Comparison of ENCODE assay signal across 19 cellular contexts in the genomic region with DNA sequence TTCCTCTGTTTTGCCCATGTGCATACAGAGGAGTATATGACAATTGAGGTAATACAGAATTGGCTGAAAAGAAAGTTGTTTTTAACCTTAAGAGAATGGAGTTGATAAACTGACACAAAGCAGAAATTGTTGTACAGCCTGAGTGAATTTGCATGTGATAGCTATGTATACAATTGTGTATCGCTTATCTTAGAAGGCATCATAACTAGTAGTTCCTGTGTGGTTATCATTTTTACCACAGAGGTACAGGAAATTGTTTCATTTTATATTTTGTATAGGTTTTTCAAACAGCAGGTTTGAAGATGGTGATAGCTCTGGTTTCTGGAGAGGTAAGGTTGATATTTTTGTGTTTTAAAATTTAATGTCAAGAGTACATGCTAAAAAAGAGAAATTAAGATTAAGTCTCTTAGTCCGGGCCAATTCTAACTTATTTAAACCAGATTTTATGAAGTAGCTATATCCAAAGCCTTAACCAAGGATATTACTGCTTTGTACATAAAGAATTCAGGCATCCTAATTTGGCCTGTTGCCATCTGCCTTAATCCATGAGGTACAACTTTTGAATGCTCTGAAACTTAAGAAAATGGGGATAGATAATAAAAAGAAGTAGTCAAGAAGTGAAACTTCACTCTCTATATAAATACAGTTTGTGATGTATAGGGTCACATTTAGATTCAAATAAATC. TPM values are rescaled to one million over a fixed set of nuclear protein-coding genes. Genes with fewer than 3 reads are reported as not detected.
DNase-seq lines count a peak whose midpoint lies in the region; ATAC-seq, FAIRE-seq and TF ChIP-seq lines count a peak whose summit lies in the region.
"Had no signal": no experiment of that assay in that cellular context is flagged by ENCODE, and none has a peak within 500 bp of the region (broad histone marks: within the 10 kb centered on the region; RNA-seq: fewer than 3 reads in every experiment).

No MANE protein-coding gene starts in this region.

- H3K4me3 Mint-ChIP-seq in activated CD8-positive, alpha-beta T cell treated with anti-CD3 and anti-CD28 coated beads for 36 hours, result no peak overlapping the region
- H3K4me3 Mint-ChIP-seq: stimulated activated naive B cell treated with anti-CD40 and anti-IgM and Interleukin-4, amounts not matched to agents 10 μg/mL and 1 μg/mL and 100 μg/mL, for 72 hours had no signal

- H3K4me1 Mint-ChIP-seq in activated CD8-positive, alpha-beta T cell treated with anti-CD3 and anti-CD28 coated beads for 36 hours (ENCODE audit: low read depth), result peaks cover 12% of the 10 kb centered on the region
- H3K4me1 Mint-ChIP-seq: stimulated activated naive B cell treated with anti-CD40 and anti-IgM and Interleukin-4, amounts not matched to agents 10 μg/mL and 1 μg/mL and 100 μg/mL, for 72 hours had no signal

- no peak for TF ChIP-seq POLR2A in GM12892 (IDR thresholded peaks at IDR 0.05; ENCODE audit: low read depth, low read length)

- POLR2A ChIA-PET in activated CD8-positive, alpha-beta T cell treated with anti-CD3 and anti-CD28 coated beads for 36 hours (lab: Charles Lee), result no interaction called here

- peak; percentile 3 for DNase-seq in GM12865 (ENCODE audit: low read depth)
- DNase-seq in activated CD8-positive, alpha-beta T cell treated with anti-CD3 and anti-CD28 coated beads for 36 hours, result no peak
- no peak for DNase-seq in GM12892 (ENCODE audit: insufficient read length)
- no peak for DNase-seq in effector CD8-positive, alpha-beta T cell (lab: John Stamatoyannopoulos, UW)
- no peak for DNase-seq in DMS 273 (lab: John Stamatoyannopoulos, UW; ENCODE audit: unreplicated experiment)
- no peak for DNase-seq in HPDE6-E6E7 (ENCODE audit: extremely low spot score)
- DNase-seq: mesendoderm; NCI-H1092; right cardiac atrium; SHP77; stimulated activated naive B cell treated with anti-CD40 and anti-IgM and Interleukin-4, amounts not matched to agents 10 μg/mL and 1 μg/mL and 100 μg/mL, for 72 hours had no signal

- TF ChIP-seq CTCF in GM12865 (IDR thresholded peaks at IDR 0.05; ENCODE audit: insufficient read depth, low read depth, low read length, missing control alignments), result no peak
- TF ChIP-seq CTCF in activated CD8-positive, alpha-beta T cell treated with anti-CD3 and anti-CD28 coated beads for 36 hours (IDR thresholded peaks at IDR 0.05), result no peak

- ATAC-seq in GM18867 (IDR thresholded peaks at IDR 0.05; ENCODE audit: unreplicated experiment) (peak; percentile 71), HG03139 (IDR thresholded peaks at IDR 0.05; ENCODE audit: unreplicated experiment) (peak; percentile 85)
- peak; percentile 65 for ATAC-seq in activated CD8-positive, alpha-beta T cell treated with anti-CD3 and anti-CD28 coated beads for 36 hours
- ATAC-seq: HepG2; right cardiac atrium; stimulated activated naive B cell treated with anti-CD40 and anti-IgM and Interleukin-4, amounts not matched to agents 10 μg/mL and 1 μg/mL and 100 μg/mL, for 72 hours had no signal

- no peak overlapping the region for H3K27ac Mint-ChIP-seq in activated CD8-positive, alpha-beta T cell treated with anti-CD3 and anti-CD28 coated beads for 36 hours
- H3K27ac Mint-ChIP-seq: stimulated activated naive B cell treated with anti-CD40 and anti-IgM and Interleukin-4, amounts not matched to agents 10 μg/mL and 1 μg/mL and 100 μg/mL, for 72 hours had no signal

- no peak overlapping the region for H3K4me3 ChIP-seq in GM12865 (ENCODE audit: low read depth, low read length)

- peaks cover 11% of the 10 kb centered on the region for H3K27me3 Mint-ChIP-seq in activated CD8-positive, alpha-beta T cell treated with anti-CD3 and anti-CD28 coated beads for 36 hours

- CTCF ChIA-PET in activated CD8-positive, alpha-beta T cell treated with anti-CD3 and anti-CD28 coated beads for 36 hours (lab: Charles Lee), result no interaction called here

- intact Hi-C loops in activated CD8-positive, alpha-beta T cell treated with anti-CD3 and anti-CD28 coated beads for 36 hours (cut with micrococcal nuclease), result no loop called here

- FAIRE-seq in GM12892 (lab: Jason Lieb, UNC), result no peak
- FAIRE-seq: GM12891, H54, HepG2, islet of Langerhans had no signal

- no peaks in the 10 kb centered on the region for H3K9me3 Mint-ChIP-seq in activated CD8-positive, alpha-beta T cell treated with anti-CD3 and anti-CD28 coated beads for 36 hours

- H3K36me3 Mint-ChIP-seq in activated CD8-positive, alpha-beta T cell treated with anti-CD3 and anti-CD28 coated beads for 36 hours (ENCODE audit: low read depth), result no peaks in the 10 kb centered on the region
- H3K36me3 Mint-ChIP-seq: stimulated activated naive B cell treated with anti-CD40 and anti-IgM and Interleukin-4, amounts not matched to agents 10 μg/mL and 1 μg/mL and 100 μg/mL, for 72 hours had no signal

RNA-seq across cellular contexts. Expression of gene DDX4, which starts 26.0 kb away (rescaled TPM):
- total RNA-seq in activated CD8-positive, alpha-beta T cell treated with anti-CD3 and anti-CD28 coated beads for 36 hours, result not detected
- not detected for polyA plus RNA-seq in GM12892 (2012; ENCODE audit: missing spikeins)
- total RNA-seq: chondrocyte, HepG2, right cardiac atrium had no signal
- polyA plus RNA-seq: right cardiac atrium, urinary bladder had no signal

RNA-seq across cellular contexts. Expression of gene SLC38A9, which starts 51.8 kb away (rescaled TPM):
- 10 to 100 TPM; 11.4 to 12.0 TPM for total RNA-seq in activated CD8-positive, alpha-beta T cell treated with anti-CD3 and anti-CD28 coated beads for 36 hours
- polyA plus RNA-seq in GM12892 (2012; ENCODE audit: missing spikeins), result 15.0 TPM
